In the genomic region with DNA sequence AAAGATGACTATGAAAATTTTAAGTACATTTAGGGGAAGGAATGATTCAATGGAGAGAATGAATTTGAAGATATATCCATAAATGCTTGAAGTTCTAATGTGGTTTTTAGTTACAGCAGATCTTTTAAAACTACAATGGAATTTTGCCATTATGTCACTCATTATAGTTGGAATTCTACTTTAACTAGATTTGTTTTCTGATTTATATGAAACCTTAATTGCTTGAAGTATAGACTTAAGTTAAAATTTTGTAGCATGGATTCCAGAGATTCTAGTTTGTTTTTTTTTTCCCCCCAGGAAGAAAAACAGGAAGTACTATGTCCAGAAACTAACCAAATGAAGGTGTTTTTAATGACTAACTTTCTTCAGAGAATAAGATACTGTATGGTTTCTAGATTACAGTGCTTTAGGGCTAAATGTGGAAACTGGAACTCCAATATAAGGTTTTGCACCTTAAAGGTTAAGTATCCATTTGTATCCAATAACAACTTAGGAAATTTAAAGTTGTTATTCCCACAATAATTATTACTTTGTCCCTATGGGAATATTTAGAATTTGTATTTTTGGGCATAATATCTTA, we compare ENCODE assay signal across 1 cellular context.
TF ChIP-seq lines count a peak whose summit lies in the region.

No MANE protein-coding gene starts in this region.

TF ChIP-seq in SK-N-SH treated with all-trans-retinoic acid at 6 μM for 48 hours, 23 proteins besides CTCF, POLR2A, EP300 and RAD21 (continued from another document):
- TF ChIP-seq, protein P1, sequence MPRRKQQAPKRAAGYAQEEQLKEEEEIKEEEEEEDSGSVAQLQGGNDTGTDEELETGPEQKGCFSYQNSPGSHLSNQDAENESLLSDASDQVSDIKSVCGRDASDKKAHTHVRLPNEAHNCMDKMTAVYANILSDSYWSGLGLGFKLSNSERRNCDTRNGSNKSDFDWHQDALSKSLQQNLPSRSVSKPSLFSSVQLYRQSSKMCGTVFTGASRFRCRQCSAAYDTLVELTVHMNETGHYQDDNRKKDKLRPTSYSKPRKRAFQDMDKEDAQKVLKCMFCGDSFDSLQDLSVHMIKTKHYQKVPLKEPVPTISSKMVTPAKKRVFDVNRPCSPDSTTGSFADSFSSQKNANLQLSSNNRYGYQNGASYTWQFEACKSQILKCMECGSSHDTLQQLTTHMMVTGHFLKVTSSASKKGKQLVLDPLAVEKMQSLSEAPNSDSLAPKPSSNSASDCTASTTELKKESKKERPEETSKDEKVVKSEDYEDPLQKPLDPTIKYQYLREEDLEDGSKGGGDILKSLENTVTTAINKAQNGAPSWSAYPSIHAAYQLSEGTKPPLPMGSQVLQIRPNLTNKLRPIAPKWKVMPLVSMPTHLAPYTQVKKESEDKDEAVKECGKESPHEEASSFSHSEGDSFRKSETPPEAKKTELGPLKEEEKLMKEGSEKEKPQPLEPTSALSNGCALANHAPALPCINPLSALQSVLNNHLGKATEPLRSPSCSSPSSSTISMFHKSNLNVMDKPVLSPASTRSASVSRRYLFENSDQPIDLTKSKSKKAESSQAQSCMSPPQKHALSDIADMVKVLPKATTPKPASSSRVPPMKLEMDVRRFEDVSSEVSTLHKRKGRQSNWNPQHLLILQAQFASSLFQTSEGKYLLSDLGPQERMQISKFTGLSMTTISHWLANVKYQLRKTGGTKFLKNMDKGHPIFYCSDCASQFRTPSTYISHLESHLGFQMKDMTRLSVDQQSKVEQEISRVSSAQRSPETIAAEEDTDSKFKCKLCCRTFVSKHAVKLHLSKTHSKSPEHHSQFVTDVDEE (CRISPR knock-in tag; IDR thresholded peaks at IDR 0.05): no peak
- TF ChIP-seq CREB5 (CRISPR knock-in tag; IDR thresholded peaks at IDR 0.05; ENCODE audit: low read depth) (no peak), ZNF70 (CRISPR knock-in tag; IDR thresholded peaks at IDR 0.05) (no peak), ZNF8 (CRISPR knock-in tag; IDR thresholded peaks at IDR 0.05) (no peak)
